24 cellular contexts compared by ENCODE assay signal in the genomic region with DNA sequence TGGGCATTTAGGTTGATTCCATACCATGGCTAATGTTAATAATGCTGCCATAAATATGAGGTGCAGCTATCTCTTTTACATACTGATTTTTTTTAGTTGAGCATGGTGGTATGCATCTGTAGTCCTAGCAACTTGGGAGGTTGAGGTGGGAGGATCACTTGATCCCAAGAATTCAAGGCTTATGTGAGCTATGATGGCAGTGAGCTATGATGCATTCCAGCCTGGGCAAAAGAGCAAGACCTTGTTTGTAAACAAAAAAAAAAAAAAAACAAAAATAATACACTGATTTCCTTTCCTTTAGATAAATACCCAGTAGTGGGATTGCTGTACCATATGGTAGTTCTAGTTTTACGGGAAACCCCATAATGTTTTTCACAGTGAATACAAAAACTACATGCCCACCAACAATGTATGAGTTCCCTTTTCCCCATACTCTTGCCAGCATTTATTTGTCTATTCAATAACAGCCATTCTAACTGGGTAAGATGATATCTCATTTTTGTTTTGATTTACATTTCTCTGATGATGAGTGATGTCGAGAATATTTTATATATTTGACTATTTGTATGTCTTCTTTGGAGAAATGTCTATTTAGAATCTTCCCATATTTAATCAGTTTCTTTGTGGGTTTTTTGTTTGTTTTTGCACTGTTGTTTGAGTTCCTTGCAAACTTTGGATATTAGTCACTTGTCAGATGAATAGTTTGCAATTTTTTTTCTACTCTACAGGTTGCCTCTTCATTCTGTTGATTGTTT.
DNase-seq lines count a peak whose midpoint lies in the region; ATAC-seq lines count a peak whose summit lies in the region.
"Had no signal": no experiment of that assay in that cellular context is flagged by ENCODE, and none has a peak within 500 bp of the region (broad histone marks: within the 10 kb centered on the region; RNA-seq: fewer than 3 reads in every experiment).

No MANE protein-coding gene starts in this region.

- ATAC-seq in GM21447 (IDR thresholded peaks at IDR 0.05; ENCODE audit: unreplicated experiment), result no peak
- no peak for ATAC-seq in activated CD4-positive, CD25-positive, alpha-beta regulatory T cell treated with anti-CD3 and anti-CD28 coated beads, Interleukin-2, amount 50 U/mL, for 24 hours
- ATAC-seq: activated T-helper 17 cell treated with anti-CD3 and anti-CD28 coated beads, Interleukin-2, amount 50 U/mL, for 72 hours; esophagus mucosa; left ventricle myocardium superior had no signal

- DNase-seq in EH (ENCODE audit: low read depth), result peak; percentile 74
- DNase-seq in NCI-H460 (ENCODE audit: extremely low read depth, low read depth), result peak; percentile 2
- peak; percentile 22 for DNase-seq in brain pericyte (ENCODE audit: low read depth, low spot score)
- peak; percentile 78 for DNase-seq in kidney glomerular epithelial cell (lab: John Stamatoyannopoulos, UW)
- no peak for DNase-seq in ureter (ENCODE audit: low spot score)
- no peak for DNase-seq in NCI-H2029 (lab: John Stamatoyannopoulos, UW)
- DNase-seq: activated CD4-positive, alpha-beta T cell treated with anti-CD3 and anti-CD28 coated beads, Interleukin-2, amount 10 ng/mL, durations not matched to agents 7 days and 5 days; activated naive CD8-positive, alpha-beta T cell treated with anti-CD3 and anti-CD28 coated beads for 36 hours; caudate nucleus; CD4-positive, alpha-beta memory T cell; DMS79 treated with DMSO at 0.1 percent for 48 hours; H9; head of caudate nucleus; left ventricle myocardium superior; NCI-H1105 treated with DMSO at 0.1 percent for 48 hours; NCI-H2081 treated with DMSO at 0.1 percent for 48 hours; NCI-H524; Right ventricle myocardium superior; stimulated activated CD4-positive, alpha-beta T cell treated with anti-CD3 and anti-CD28 coated beads, Interleukin-4, amount 100 ng/mL, for 24 hours; stomach had no signal

Comparison
In these comparisons a context has a peak if more than half of its experiments do, and no peak if none do; other contexts are left out.
1. DNase-seq: peak in EH (single experiment), NCI-H460 (single experiment), brain pericyte (single experiment) and kidney glomerular epithelial cell (single experiment); none in ureter (single experiment) and NCI-H2029 (single experiment).